Comparison of ENCODE assay signal across 16 cellular contexts in the genomic region with DNA sequence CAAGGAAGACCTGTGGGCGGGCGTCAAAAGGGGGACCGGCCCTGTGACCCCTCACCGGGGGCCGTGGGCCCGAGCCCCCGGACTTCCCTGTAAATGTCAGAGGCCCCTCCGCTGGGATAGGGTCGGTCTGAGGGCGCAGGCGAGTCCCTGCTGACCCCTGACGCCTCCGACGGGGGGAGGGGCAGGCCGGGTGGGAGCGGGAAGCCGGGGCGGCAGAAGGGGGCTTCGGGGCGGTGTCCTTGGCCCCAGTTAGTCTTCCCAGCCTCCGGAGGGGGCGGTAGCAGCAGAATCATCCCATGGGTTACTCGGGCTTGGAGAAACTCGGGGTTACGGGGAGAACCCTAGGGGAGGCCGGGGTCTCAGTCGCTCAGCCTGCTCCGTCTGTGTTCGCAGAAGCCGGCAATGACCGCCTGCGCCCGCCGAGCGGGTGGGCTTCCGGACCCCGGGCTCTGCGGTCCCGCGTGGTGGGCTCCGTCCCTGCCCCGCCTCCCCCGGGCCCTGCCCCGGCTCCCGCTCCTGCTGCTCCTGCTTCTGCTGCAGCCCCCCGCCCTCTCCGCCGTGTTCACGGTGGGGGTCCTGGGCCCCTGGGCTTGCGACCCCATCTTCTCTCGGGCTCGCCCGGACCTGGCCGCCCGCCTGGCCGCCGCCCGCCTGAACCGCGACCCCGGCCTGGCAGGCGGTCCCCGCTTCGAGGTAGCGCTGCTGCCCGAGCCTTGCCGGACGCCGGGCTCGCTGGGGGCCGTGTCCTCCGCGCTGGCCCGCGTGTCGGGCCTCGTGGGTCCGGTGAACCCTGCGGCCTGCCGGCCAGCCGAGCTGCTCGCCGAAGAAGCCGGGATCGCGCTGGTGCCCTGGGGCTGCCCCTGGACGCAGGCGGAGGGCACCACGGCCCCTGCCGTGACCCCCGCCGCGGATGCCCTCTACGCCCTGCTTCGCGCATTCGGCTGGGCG. TPM values are rescaled to one million over a fixed set of nuclear protein-coding genes. Genes with fewer than 3 reads are reported as not detected.
A peak's percentile ranks its signal among the peaks of the same experiment; 100 is the strongest.
DNase-seq lines count a peak whose midpoint lies in the region; ATAC-seq and TF ChIP-seq lines count a peak whose summit lies in the region.
"Had no signal": no experiment of that assay in that cellular context is flagged by ENCODE, and none has a peak within 500 bp of the region (broad histone marks: within the 10 kb centered on the region; RNA-seq: fewer than 3 reads in every experiment).

No MANE protein-coding gene starts in this region.

- H3K27me3 ChIP-seq in iPS DF 6.9 (ENCODE audit: control insufficient read depth, insufficient read depth, low read length) (peaks cover 25% of the 10 kb centered on the region; the same call in 1 of the 2 replicates), BE2C (peaks cover 26% of the 10 kb centered on the region)

- no peaks in the 10 kb centered on the region for H3K9me3 ChIP-seq in iPS DF 6.9 (ENCODE audit: control insufficient read depth, insufficient read depth, low read length)
- H3K9me3 ChIP-seq in BE2C, result no peaks in the 10 kb centered on the region

- H3K4me1 ChIP-seq in iPS DF 6.9 (ENCODE audit: control insufficient read depth, insufficient read depth, low read length) (no peaks in the 10 kb centered on the region), BE2C (no peaks in the 10 kb centered on the region)

- CTCF ChIA-PET in activated B cell treated with CpG ODN at 0.5 μM for 24 hours (lab: Charles Lee), result interaction anchor here (2.5 kb wide), 1 partner anchor 13 kb away, joined by 15 read pairs; no protein-coding TSS in a partner anchor

- TF ChIP-seq CTCF in activated B cell treated with CpG ODN at 0.5 μM for 24 hours (IDR thresholded peaks at IDR 0.05) (no peak), BE2C (IDR thresholded peaks at IDR 0.05; ENCODE audit: low read depth, low read length) (no peak)

- H3K36me3 ChIP-seq in iPS DF 6.9 (ENCODE audit: control insufficient read depth, insufficient read depth, low read length) (no peaks in the 10 kb centered on the region; the same call in 1 of the 2 replicates), BE2C (no peaks in the 10 kb centered on the region)

- peaks cover 7% of the 10 kb centered on the region for H3K4me1 Mint-ChIP-seq in activated B cell treated with CpG ODN at 0.5 μM for 24 hours

- WGBS in iPS DF 6.9 (ENCODE audit: insufficient coverage, insufficient read length), result no CpG with 5 or more reads among the region's 98 CpGs

- POLR2A ChIA-PET in activated B cell treated with CpG ODN at 0.5 μM for 24 hours (lab: Charles Lee), result interaction anchor here (1.2 kb wide), 1 partner anchor 87 kb away, joined by 4 read pairs; the partner anchor contains the start of gene RNF227

- intact Hi-C loops in activated B cell treated with CpG ODN at 0.5 μM for 24 hours (cut with micrococcal nuclease), result no loop called here

- DNase-seq in CD1c-positive myeloid dendritic cell (ENCODE audit: extremely low spot score) (peak; percentile 39), activated B cell treated with CpG ODN at 0.5 μM for 24 hours (no peak), iPS DF 6.9 (ENCODE audit: low read depth, low spot score) (no peak), retina (peak; percentile 53), occipital lobe (lab: John Stamatoyannopoulos, UW) (no peak), BE2C (no peak), SKM-1 (lab: John Stamatoyannopoulos, UW; ENCODE audit: unreplicated experiment) (no peak)
- no peak for DNase-seq in activated CD8-positive, alpha-beta memory T cell treated with anti-CD3 and anti-CD28 coated beads, Interleukin-2, amount 50 U/mL, for 4 hours
- DNase-seq: activated CD4-positive, alpha-beta T cell treated with anti-CD3 and anti-CD28 coated beads, Interleukin-2, amount 10 ng/mL, durations not matched to agents 7 days and 5 days; HCEC 1CT; NCI-H345; SHP77; stimulated activated CD4-positive, alpha-beta T cell treated with anti-CD3 and anti-CD28 coated beads, Interleukin-4, amount 100 ng/mL, for 1 hour had no signal

- H3K27me3 Mint-ChIP-seq in activated B cell treated with CpG ODN at 0.5 μM for 24 hours, result peaks cover 31% of the 10 kb centered on the region

- no peak overlapping the region for H3K27ac Mint-ChIP-seq in activated B cell treated with CpG ODN at 0.5 μM for 24 hours
- H3K27ac Mint-ChIP-seq: activated naive CD8-positive, alpha-beta T cell had no signal

- peak overlapping the region; percentile 83 for H3K4me3 Mint-ChIP-seq in activated B cell treated with CpG ODN at 0.5 μM for 24 hours
- H3K4me3 Mint-ChIP-seq: activated CD4-positive, alpha-beta T cell treated with anti-CD3 and anti-CD28 coated beads, Interleukin-2, amount 10 ng/mL, durations not matched to agents 7 days and 5 days had no signal

- no peaks in the 10 kb centered on the region for H3K9me3 Mint-ChIP-seq in activated B cell treated with CpG ODN at 0.5 μM for 24 hours
- H3K9me3 Mint-ChIP-seq: activated CD4-positive, alpha-beta T cell treated with anti-CD3 and anti-CD28 coated beads, Interleukin-2, amount 10 ng/mL, durations not matched to agents 7 days and 5 days; naive thymus-derived CD4-positive, alpha-beta T cell had no signal

- no peak for ATAC-seq in activated B cell treated with CpG ODN at 0.5 μM for 24 hours (ENCODE audit: low read depth)

- H3K27ac ChIP-seq in iPS DF 6.9 (ENCODE audit: low read length), result no peak overlapping the region

- no peaks in the 10 kb centered on the region for H3K36me3 Mint-ChIP-seq in activated B cell treated with CpG ODN at 0.5 μM for 24 hours (ENCODE audit: low read depth)
- H3K36me3 Mint-ChIP-seq: activated naive CD8-positive, alpha-beta T cell had no signal

- H3K4me3 ChIP-seq in iPS DF 6.9 (ENCODE audit: low read length), result peak overlapping the region; percentile 26; the same call in 1 of the 2 replicates
- H3K4me3 ChIP-seq in BE2C (ENCODE audit: low read depth, low read length), result no peak overlapping the region

RNA-seq across cellular contexts. Expression of gene GUCY2D, which starts 0.5 kb away (rescaled TPM):
- total RNA-seq in activated B cell treated with CpG ODN at 0.5 μM for 24 hours (not detected in 2 replicates), occipital lobe (0.16 TPM)
- polyA plus RNA-seq in BE2C (2012; ENCODE audit: insufficient read depth, insufficient read length, low read depth), result not detected
- total RNA-seq: activated CD4-positive, alpha-beta T cell treated with anti-CD3 and anti-CD28 coated beads, Interleukin-2, amount 10 ng/mL, durations not matched to agents 7 days and 5 days had no signal

RNA-seq across cellular contexts. Expression of gene ALOX15B, which starts 35.9 kb away (rescaled TPM):
- total RNA-seq in activated B cell treated with CpG ODN at 0.5 μM for 24 hours (not detected in 2 replicates), occipital lobe (0.16 TPM)
- polyA plus RNA-seq in BE2C (2012; ENCODE audit: insufficient read depth, insufficient read length, low read depth), result 0.25 TPM
- total RNA-seq: activated CD4-positive, alpha-beta T cell treated with anti-CD3 and anti-CD28 coated beads, Interleukin-2, amount 10 ng/mL, durations not matched to agents 7 days and 5 days; temporal lobe had no signal
- polyA plus RNA-seq: naive thymus-derived CD4-positive, alpha-beta T cell had no signal

Comparison
In these comparisons a context has a peak if more than half of its experiments do, and no peak if none do; other contexts are left out.
1. DNase-seq: peak in CD1c-positive myeloid dendritic cell (single experiment) and retina (single experiment); none in activated B cell treated with CpG ODN at 0.5 μM for 24 hours (single experiment), iPS DF 6.9 (single experiment), activated CD8-positive, alpha-beta memory T cell treated with anti-CD3 and anti-CD28 coated beads, Interleukin-2, amount 50 U/mL, for 4 hours (single experiment), occipital lobe (single experiment), BE2C (single experiment) and SKM-1 (single experiment).